Comparison of ENCODE assay signal across 28 cellular contexts in the genomic region with DNA sequence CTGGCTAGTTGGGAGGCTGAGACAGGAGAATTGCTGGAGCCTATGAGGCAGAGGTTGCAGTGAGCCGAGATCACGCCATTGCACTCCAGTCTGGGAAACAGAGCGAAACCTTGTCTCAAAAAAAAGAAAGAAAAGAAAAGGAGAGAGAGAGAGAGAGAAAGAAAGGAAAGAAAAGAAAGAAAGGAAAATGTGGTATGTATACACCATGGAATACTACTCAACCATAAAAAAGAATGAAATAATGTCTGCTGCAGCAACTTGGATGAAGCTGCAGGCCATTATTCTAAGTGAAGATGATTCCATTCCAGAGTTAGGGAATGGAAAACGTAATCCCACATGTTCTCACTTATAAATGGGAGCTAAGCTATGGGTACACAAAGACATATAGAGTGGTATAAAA.
"Had no signal": no experiment of that assay in that cellular context is flagged by ENCODE, and none has a peak within 500 bp of the region (broad histone marks: within the 10 kb centered on the region; RNA-seq: fewer than 3 reads in every experiment).

No MANE protein-coding gene starts in this region.

- H3K4me1 ChIP-seq: stomach, suprapubic skin, testis, thyroid gland, tibial artery, tibial nerve, transverse colon, upper lobe of left lung, upper lobe of right lung, uterus, vagina had no signal

- H3K4me1 Mint-ChIP-seq: stimulated activated effector memory CD8-positive, alpha-beta T cell treated with anti-CD3 and anti-CD28 coated beads, Interleukin-12 subunit alpha, Interleukin-12 subunit beta, amount 100 ng/mL, for 72 hours; stimulated activated memory B cell treated with anti-CD40 and anti-IgM and Interleukin-4, amounts not matched to agents 10 μg/mL and 1 μg/mL and 100 μg/mL, for 72 hours; stimulated activated naive B cell treated with anti-CD40 and anti-IgM and Interleukin-4, amounts not matched to agents 10 μg/mL and 1 μg/mL and 100 μg/mL, for 72 hours; stimulated activated naive CD8-positive, alpha-beta T cell treated with anti-CD3 and anti-CD28 coated beads, Interleukin-15, amount 100 ng/mL, for 72 hours had no signal

- DNase-seq: stimulated activated CD4-positive, alpha-beta T cell treated with anti-CD3 and anti-CD28 coated beads, Interleukin-2, amount 100 ng/mL, for 48 hours; stimulated activated CD4-positive, alpha-beta T cell treated with anti-CD3 and anti-CD28 coated beads, Interleukin-4, amount 100 ng/mL, for 1 hour; stimulated activated CD4-positive, alpha-beta T cell treated with anti-CD3 and anti-CD28 coated beads, Interleukin-4, amount 100 ng/mL, for 24 hours; stimulated activated CD4-positive, alpha-beta T cell treated with anti-CD3 and anti-CD28 coated beads, Interleukin-4, amount 100 ng/mL, for 4 hours; stimulated activated CD8-positive, alpha-beta memory T cell treated with anti-CD3 and anti-CD28 coated beads, Interleukin-4, amount 100 ng/mL, for 48 hours; stimulated activated naive B cell treated with anti-CD40 and anti-IgM and Interleukin-4, amounts not matched to agents 10 μg/mL and 1 μg/mL and 100 μg/mL, for 72 hours; stimulated activated naive CD4-positive, alpha-beta T cell; stimulated activated naive CD4-positive, alpha-beta T cell treated with Interleukin-2 at 50 U/mL for 16 hours; stimulated activated naive CD8-positive, alpha-beta T cell treated with anti-CD3 and anti-CD28 coated beads, Interleukin-15, amount 100 ng/mL, for 72 hours; stimulated activated naive CD8-positive, alpha-beta T cell treated with anti-CD3 and anti-CD28 coated beads, Interleukin-15, Interleukin-2, amounts not matched to agents 100 U/mL and 50 U/mL, for 24 hours; stomach; substantia nigra; testis; thyroid gland; tibial artery; transverse colon; trophoblast cell; upper lobe of left lung; upper lobe of right lung; uterus had no signal

- H3K36me3 ChIP-seq: stomach, suprapubic skin, thoracic aorta, thyroid gland, tibial artery, transverse colon, upper lobe of left lung, upper lobe of right lung, uterus, vagina had no signal

- H3K36me3 Mint-ChIP-seq: stimulated activated effector memory CD8-positive, alpha-beta T cell treated with anti-CD3 and anti-CD28 coated beads, Interleukin-12 subunit alpha, Interleukin-12 subunit beta, amount 100 ng/mL, for 72 hours; stimulated activated memory B cell treated with anti-CD40 and anti-IgM and Interleukin-4, amounts not matched to agents 10 μg/mL and 1 μg/mL and 100 μg/mL, for 72 hours had no signal

- H3K27me3 Mint-ChIP-seq: type B pancreatic cell had no signal

- H3K4me3 Mint-ChIP-seq: stimulated activated effector memory CD8-positive, alpha-beta T cell treated with anti-CD3 and anti-CD28 coated beads, Interleukin-12 subunit alpha, Interleukin-12 subunit beta, amount 100 ng/mL, for 72 hours; stimulated activated memory B cell treated with anti-CD40 and anti-IgM and Interleukin-4, amounts not matched to agents 10 μg/mL and 1 μg/mL and 100 μg/mL, for 72 hours; stimulated activated naive B cell treated with anti-CD40 and anti-IgM and Interleukin-4, amounts not matched to agents 10 μg/mL and 1 μg/mL and 100 μg/mL, for 72 hours; stimulated activated naive CD8-positive, alpha-beta T cell treated with anti-CD3 and anti-CD28 coated beads, Interleukin-15, amount 100 ng/mL, for 72 hours; stimulated activated naive CD8-positive, alpha-beta T cell treated with anti-CD3 and anti-CD28 coated beads, Interleukin-15, Interleukin-2, amounts not matched to agents 100 ng/mL and 50 ng/mL, for 24 hours; type B pancreatic cell had no signal

- H3K27ac ChIP-seq: stomach, suprapubic skin, testis, thoracic aorta, thyroid gland, tibial artery, tibial nerve, transverse colon, upper lobe of left lung, upper lobe of right lung, uterus, vagina had no signal

- H3K4me3 ChIP-seq: stomach, suprapubic skin, testis, thoracic aorta, thyroid gland, tibial artery, tibial nerve, transverse colon, upper lobe of left lung, upper lobe of right lung, uterus, vagina had no signal

- H3K9me3 ChIP-seq: suprapubic skin, testis, thoracic aorta, thyroid gland, tibial artery, transverse colon, upper lobe of left lung, upper lobe of right lung, uterus, vagina had no signal

- H3K27ac Mint-ChIP-seq: stimulated activated effector memory CD8-positive, alpha-beta T cell treated with anti-CD3 and anti-CD28 coated beads, Interleukin-12 subunit alpha, Interleukin-12 subunit beta, amount 100 ng/mL, for 72 hours; stimulated activated memory B cell treated with anti-CD40 and anti-IgM and Interleukin-4, amounts not matched to agents 10 μg/mL and 1 μg/mL and 100 μg/mL, for 72 hours; stimulated activated naive B cell treated with anti-CD40 and anti-IgM and Interleukin-4, amounts not matched to agents 10 μg/mL and 1 μg/mL and 100 μg/mL, for 72 hours; stimulated activated naive CD8-positive, alpha-beta T cell treated with anti-CD3 and anti-CD28 coated beads, Interleukin-15, amount 100 ng/mL, for 72 hours; stimulated activated naive CD8-positive, alpha-beta T cell treated with anti-CD3 and anti-CD28 coated beads, Interleukin-15, Interleukin-2, amounts not matched to agents 100 ng/mL and 50 ng/mL, for 24 hours; type B pancreatic cell had no signal

- H3K9me3 Mint-ChIP-seq: stimulated activated effector memory CD8-positive, alpha-beta T cell treated with anti-CD3 and anti-CD28 coated beads, Interleukin-12 subunit alpha, Interleukin-12 subunit beta, amount 100 ng/mL, for 72 hours; stimulated activated naive CD8-positive, alpha-beta T cell treated with anti-CD3 and anti-CD28 coated beads, Interleukin-15, amount 100 ng/mL, for 72 hours; stimulated activated naive CD8-positive, alpha-beta T cell treated with anti-CD3 and anti-CD28 coated beads, Interleukin-15, Interleukin-2, amounts not matched to agents 100 ng/mL and 50 ng/mL, for 24 hours; type B pancreatic cell had no signal
